Comparison of ENCODE assay signal across 25 cellular contexts in genomic region chr4:139968831-139969230, GRCh38.
"Had no signal": no experiment of that assay in that cellular context is flagged by ENCODE, and none has a peak within 500 bp of the region (broad histone marks: within the 10 kb centered on the region; RNA-seq: fewer than 3 reads in every experiment).

No MANE protein-coding gene starts in this region.

- H3K27ac Mint-ChIP-seq: activated CD8-positive, alpha-beta T cell treated with anti-CD3 and anti-CD28 coated beads, Interleukin-2, amount 10 ng/mL, durations not matched to agents 7 days and 5 days; activated naive CD4-positive, alpha-beta T cell treated with anti-CD3 and anti-CD28 coated beads, Interleukin-2, amount 50 U/mL, for 24 hours; activated T-helper 1 cell treated with anti-CD3 and anti-CD28 coated beads, Interleukin-12 subunit alpha, Interleukin-12 subunit beta, Interleukin-2, Interleukin-4 antibody, amounts not matched to agents 30 ng/mL and 10 ng/mL and 1 ng/mL, durations not matched to agents 14 hours and 24 hours and 36 hours; natural killer cell had no signal

- H3K4me3 ChIP-seq: adrenal gland, lung, pancreas, psoas muscle, right atrium auricular region, spleen, tibial nerve had no signal

- H3K9me3 ChIP-seq: adrenal gland, neutrophil, pancreas, psoas muscle, right atrium auricular region, SK-N-SH, spleen, tibial nerve had no signal

- H3K9ac ChIP-seq: SK-N-SH had no signal

- H3K4me1 Mint-ChIP-seq: activated naive CD4-positive, alpha-beta T cell treated with anti-CD3 and anti-CD28 coated beads, Interleukin-2, amount 50 U/mL, for 24 hours had no signal

- H3K27ac ChIP-seq: neutrophil, psoas muscle, right atrium auricular region, VCaP had no signal

- H3K27me3 ChIP-seq: adrenal gland, neutrophil, pancreas, right atrium auricular region, spleen, tibial nerve had no signal

- DNase-seq: activated CD4-positive, alpha-beta T cell treated with anti-CD3 and anti-CD28 coated beads for 1 hour; activated CD4-positive, alpha-beta T cell treated with anti-CD3 and anti-CD28 coated beads, Interleukin-2, amount 50 U/mL, for 1 hour; activated CD8-positive, alpha-beta T cell treated with anti-CD3 and anti-CD28 coated beads, Interleukin-2, amount 10 ng/mL, durations not matched to agents 7 days and 5 days; activated gamma-delta T cell; adrenal gland; effector CD4-positive, alpha-beta T cell; foreskin fibroblast; kidney; midbrain; natural killer cell; pancreas; psoas muscle; SK-N-SH; spleen; stimulated activated CD4-positive, alpha-beta T cell treated with anti-CD3 and anti-CD28 coated beads, Interleukin-4, amount 100 ng/mL, for 1 hour; stimulated activated naive CD8-positive, alpha-beta T cell treated with anti-CD3 and anti-CD28 coated beads, Interleukin-15, Interleukin-2, amounts not matched to agents 100 U/mL and 50 U/mL, for 24 hours; substantia nigra had no signal

- H3K4me3 Mint-ChIP-seq: activated CD8-positive, alpha-beta T cell treated with anti-CD3 and anti-CD28 coated beads, Interleukin-2, amount 10 ng/mL, durations not matched to agents 7 days and 5 days; activated naive CD4-positive, alpha-beta T cell treated with anti-CD3 and anti-CD28 coated beads, Interleukin-2, amount 50 U/mL, for 24 hours; activated T-helper 1 cell treated with anti-CD3 and anti-CD28 coated beads, Interleukin-12 subunit alpha, Interleukin-12 subunit beta, Interleukin-2, Interleukin-4 antibody, amounts not matched to agents 30 ng/mL and 10 ng/mL and 1 ng/mL, durations not matched to agents 14 hours and 24 hours and 36 hours; natural killer cell had no signal

- H3K36me3 Mint-ChIP-seq: activated naive CD4-positive, alpha-beta T cell treated with anti-CD3 and anti-CD28 coated beads, Interleukin-2, amount 50 U/mL, for 24 hours; natural killer cell had no signal

- H3K9me3 Mint-ChIP-seq: activated naive CD4-positive, alpha-beta T cell treated with anti-CD3 and anti-CD28 coated beads, Interleukin-2, amount 50 U/mL, for 24 hours; activated T-helper 1 cell treated with anti-CD3 and anti-CD28 coated beads, Interleukin-12 subunit alpha, Interleukin-12 subunit beta, Interleukin-2, Interleukin-4 antibody, amounts not matched to agents 30 ng/mL and 10 ng/mL and 1 ng/mL, durations not matched to agents 14 hours and 24 hours and 36 hours; natural killer cell had no signal

- H3K36me3 ChIP-seq: adrenal gland, neutrophil, pancreas, right atrium auricular region, spleen, tibial nerve had no signal

- ATAC-seq: activated CD8-positive, alpha-beta T cell treated with anti-CD3 and anti-CD28 coated beads, Interleukin-2, amount 10 ng/mL, durations not matched to agents 7 days and 5 days; natural killer cell; psoas muscle; stimulated activated naive CD8-positive, alpha-beta T cell treated with anti-CD3 and anti-CD28 coated beads, Interleukin-15, Interleukin-2, amounts not matched to agents 100 U/mL and 50 U/mL, for 24 hours had no signal

- FAIRE-seq: endometrium, kidney, pancreas had no signal

- H3K27me3 Mint-ChIP-seq: activated naive CD4-positive, alpha-beta T cell treated with anti-CD3 and anti-CD28 coated beads, Interleukin-2, amount 50 U/mL, for 24 hours had no signal

- H3K4me2 ChIP-seq: SK-N-SH had no signal

- H3K4me1 ChIP-seq: right atrium auricular region had no signal
